10 cellular contexts compared by ENCODE assay signal in the genomic region with DNA sequence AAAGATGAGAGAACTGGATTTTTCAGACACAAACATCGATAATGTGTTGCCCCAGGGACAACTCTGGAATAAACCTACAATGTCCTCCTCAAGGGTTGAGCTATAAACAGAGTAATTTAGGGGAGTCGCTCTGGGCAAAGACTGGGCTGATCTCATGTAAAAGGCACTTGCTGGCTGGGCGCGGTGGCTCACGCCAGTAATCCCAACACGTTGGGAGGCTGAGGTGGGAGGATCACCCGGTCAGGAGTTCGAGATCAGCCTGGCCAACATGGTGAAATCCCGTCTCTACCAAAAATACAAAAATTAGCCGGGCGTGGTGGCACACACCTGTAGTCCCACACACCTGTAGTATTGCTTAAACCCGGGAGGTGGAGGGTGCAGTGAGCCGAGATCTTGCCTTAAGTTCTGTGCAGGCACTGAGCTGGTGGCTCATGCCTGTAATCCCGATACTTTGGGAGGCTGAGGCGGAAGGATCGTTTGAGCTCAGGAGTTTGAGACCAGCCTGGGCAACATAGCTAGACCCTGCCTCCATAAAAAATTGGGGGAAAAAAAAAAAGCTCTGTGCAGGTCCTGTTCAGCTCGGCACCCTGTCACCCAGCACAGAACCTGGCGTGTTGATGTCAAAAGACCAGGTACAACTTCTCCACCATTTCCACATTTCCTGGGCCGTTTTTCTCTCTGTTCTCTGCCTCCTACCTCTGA. TPM values are rescaled to one million over a fixed set of nuclear protein-coding genes. Genes with fewer than 3 reads are reported as not detected.
DNase-seq lines count a peak whose midpoint lies in the region; ATAC-seq, FAIRE-seq and TF ChIP-seq lines count a peak whose summit lies in the region.
"Had no signal": no experiment of that assay in that cellular context is flagged by ENCODE, and none has a peak within 500 bp of the region (broad histone marks: within the 10 kb centered on the region; RNA-seq: fewer than 3 reads in every experiment).

No MANE protein-coding gene starts in this region.

- DNase-seq in AG04449 (ENCODE audit: low read depth, low spot score), result no peak
- no peak for DNase-seq in HAP-1 (ENCODE audit: low spot score in 2 of 2)
- DNase-seq in activated naive CD8-positive, alpha-beta T cell treated with anti-CD3 and anti-CD28 coated beads, Interleukin-2, amount 10 ng/mL, durations not matched to agents 7 days and 5 days, result no peak
- DNase-seq in mesendoderm, result peak; percentile 29
- no peak for DNase-seq in NCI-H2227 treated with DMSO at 0.1 percent for 48 hours (lab: John Stamatoyannopoulos, UW)
- DNase-seq in small intestine, result no peak
- no peak for DNase-seq in central memory CD4-positive, alpha-beta T cell
- DNase-seq: adrenal gland had no signal

- no peak overlapping the region for H2AK5ac ChIP-seq in mesendoderm (ENCODE audit: low read length)

- no peak overlapping the region for H2BK120ac ChIP-seq in mesendoderm (ENCODE audit: low read depth, low read length)

- H3K4me2 ChIP-seq in mesendoderm (ENCODE audit: low read length), result no peak overlapping the region

- no peak overlapping the region for H3K18ac ChIP-seq in mesendoderm (ENCODE audit: low read length)

- H3K4me1 Mint-ChIP-seq in activated naive CD8-positive, alpha-beta T cell treated with anti-CD3 and anti-CD28 coated beads, Interleukin-2, amount 10 ng/mL, durations not matched to agents 7 days and 5 days, result peaks cover 20% of the 10 kb centered on the region

- POLR2A ChIA-PET in AG04449 (lab: Yijun Ruan, JAX), result interaction anchor here (0.7 kb wide), 1 partner anchor 11 kb away, joined by 3 read pairs; no protein-coding TSS in a partner anchor
- POLR2A ChIA-PET in activated naive CD8-positive, alpha-beta T cell treated with anti-CD3 and anti-CD28 coated beads, Interleukin-2, amount 10 ng/mL, durations not matched to agents 7 days and 5 days (lab: Charles Lee), result interaction anchor here (0.6 to 0.8 kb wide), 2 partner anchors 13 to 100 kb away, joined by 3 to 6 read pairs; no protein-coding TSS in a partner anchor

- H3K9me3 ChIP-seq in HAP-1 (no peaks in the 10 kb centered on the region), small intestine (ENCODE audit: control insufficient read depth, low read depth) (no peaks in the 10 kb centered on the region)
- H3K9me3 ChIP-seq: adrenal gland had no signal

- in situ Hi-C loops in HAP-1 (cut with MboI; ENCODE audit: low sequenced_read_pairs), result loop anchor here (10.0 kb wide), 1 partner anchor 313 kb away; no protein-coding TSS in a partner anchor

- no peak for FAIRE-seq in small intestine (lab: Jason Lieb, UNC)
- FAIRE-seq: G401.6 had no signal

- H3K9ac ChIP-seq in mesendoderm (ENCODE audit: low read length), result no peak overlapping the region

- H3K36me3 ChIP-seq in HAP-1 (replicated peaks) (peaks cover 47% of the 10 kb centered on the region), mesendoderm (ENCODE audit: control insufficient read depth, insufficient read depth, low read length) (peaks cover 6% of the 10 kb centered on the region), small intestine (ENCODE audit: control insufficient read depth in 2 of 2, insufficient read depth in 2 of 2, low read length in 2 of 2) (peaks cover 6 to 10% of the 10 kb centered on the region in 2 donors)

- H3K23ac ChIP-seq in mesendoderm (ENCODE audit: low read length), result no peak overlapping the region

- H4K5ac ChIP-seq in mesendoderm (ENCODE audit: low read length), result no peak overlapping the region

- H2BK5ac ChIP-seq in mesendoderm (ENCODE audit: low read length), result no peak overlapping the region

- H3K4me3 Mint-ChIP-seq in activated naive CD8-positive, alpha-beta T cell treated with anti-CD3 and anti-CD28 coated beads, Interleukin-2, amount 10 ng/mL, durations not matched to agents 7 days and 5 days, result peak overlapping the region; percentile 87

- H3K27me3 Mint-ChIP-seq in activated naive CD8-positive, alpha-beta T cell treated with anti-CD3 and anti-CD28 coated beads, Interleukin-2, amount 10 ng/mL, durations not matched to agents 7 days and 5 days, result no peaks in the 10 kb centered on the region

- H4K8ac ChIP-seq in mesendoderm (ENCODE audit: low read depth, low read length), result no peak overlapping the region

- H3K27ac ChIP-seq in mesendoderm (ENCODE audit: low read depth, low read length) (no peak overlapping the region), small intestine (ENCODE audit: low read depth in 1 of 2, low read length in 1 of 2) (no peak overlapping the region)

- H3K9me3 Mint-ChIP-seq in activated naive CD8-positive, alpha-beta T cell treated with anti-CD3 and anti-CD28 coated beads, Interleukin-2, amount 10 ng/mL, durations not matched to agents 7 days and 5 days, result no peaks in the 10 kb centered on the region

- H3K27me3 ChIP-seq in HAP-1 (ENCODE audit: low read depth) (no peaks in the 10 kb centered on the region), mesendoderm (ENCODE audit: insufficient read depth, low read length, poor library complexity) (no peaks in the 10 kb centered on the region), small intestine (ENCODE audit: control insufficient read depth in 2 of 2, insufficient read depth in 2 of 2, low read length in 2 of 2) (no peaks in the 10 kb centered on the region)
- H3K27me3 ChIP-seq: adrenal gland had no signal

- no peak for ATAC-seq in activated naive CD8-positive, alpha-beta T cell treated with anti-CD3 and anti-CD28 coated beads, Interleukin-2, amount 10 ng/mL, durations not matched to agents 7 days and 5 days (ENCODE audit: low read depth)
- no peak for ATAC-seq in GM19023 (IDR thresholded peaks at IDR 0.05; ENCODE audit: unreplicated experiment)

- H3K4me3 ChIP-seq in AG04449 (ENCODE audit: low read depth, low read length), result peak overlapping the region; percentile 97
- H3K4me3 ChIP-seq in HAP-1, result peak overlapping the region; percentile 92
- no peak overlapping the region for H3K4me3 ChIP-seq in mesendoderm (ENCODE audit: low read length)
- H3K4me3 ChIP-seq in small intestine (ENCODE audit: low read depth in 1 of 2, low read length in 2 of 2), result peak overlapping the region in 1 of 2 donors; percentile 68

- H2BK15ac ChIP-seq in mesendoderm (replicated peaks; ENCODE audit: low read depth), result no peak overlapping the region

- peaks cover 6% of the 10 kb centered on the region for H3K79me1 ChIP-seq in mesendoderm (ENCODE audit: low read length)

- peaks cover 15% of the 10 kb centered on the region for H3K79me2 ChIP-seq in mesendoderm (ENCODE audit: control insufficient read depth, insufficient read depth, low read length)

- peaks cover 9% of the 10 kb centered on the region for H3K36me3 Mint-ChIP-seq in activated naive CD8-positive, alpha-beta T cell treated with anti-CD3 and anti-CD28 coated beads, Interleukin-2, amount 10 ng/mL, durations not matched to agents 7 days and 5 days

- H3K4ac ChIP-seq in mesendoderm (ENCODE audit: low read depth, low read length), result no peak overlapping the region

- H3K4me1 ChIP-seq in HAP-1 (peaks cover 8% of the 10 kb centered on the region), mesendoderm (ENCODE audit: control insufficient read depth, low read depth, low read length) (no peaks in the 10 kb centered on the region), small intestine (ENCODE audit: control insufficient read depth in 2 of 2, insufficient read depth in 1 of 2, low read depth in 1 of 2, low read length in 1 of 2) (peaks cover 0 to 8% of the 10 kb centered on the region in 2 donors)

- CTCF ChIA-PET in AG04449 (lab: Yijun Ruan, JAX), result interaction anchor here (0.9 to 6.0 kb wide), 6 partner anchors 12 to 313 kb away, joined by 3 to 160 read pairs (median 8); a partner anchor contains a TSS

- no CpG with 5 or more reads among the region's 19 CpGs for WGBS in mesendoderm (ENCODE audit: extremely low coverage, insufficient coverage, low lambda C conversion rate)
- 78 to 87% (median 87%) methylated on average over 19 of the region's 19 CpGs for WGBS in small intestine, 3 donors

- H3K27ac Mint-ChIP-seq in activated naive CD8-positive, alpha-beta T cell treated with anti-CD3 and anti-CD28 coated beads, Interleukin-2, amount 10 ng/mL, durations not matched to agents 7 days and 5 days, result no peak overlapping the region

- TF ChIP-seq CTCF in AG04449 (IDR thresholded peaks at IDR 0.05; ENCODE audit: insufficient read depth, low read length, missing control alignments), result no peak

- no peak overlapping the region for H3K56ac ChIP-seq in mesendoderm (ENCODE audit: low read length)

RNA-seq across cellular contexts. Expression of a gene that starts 1.4 kb away (rescaled TPM):
- total RNA-seq in activated naive CD8-positive, alpha-beta T cell treated with anti-CD3 and anti-CD28 coated beads, Interleukin-2, amount 10 ng/mL, durations not matched to agents 7 days and 5 days, result 10 to 100 TPM; 66.6 to 67.8 TPM
- polyA plus RNA-seq in mesendoderm (2013, experiment 1 of 2), result 97.4 TPM
- 102 TPM for polyA plus RNA-seq in mesendoderm (2013, experiment 2 of 2)
- 10 to 100 TPM; 65.1 to 81.4 (median 72.6) TPM for polyA plus RNA-seq in small intestine

RNA-seq across cellular contexts. Expression of a gene that starts 16.1 kb away (rescaled TPM):
- total RNA-seq in activated naive CD8-positive, alpha-beta T cell treated with anti-CD3 and anti-CD28 coated beads, Interleukin-2, amount 10 ng/mL, durations not matched to agents 7 days and 5 days, result not detected
- polyA plus RNA-seq in mesendoderm (2013, experiment 1 of 2), result 46.4 TPM
- 47.0 TPM for polyA plus RNA-seq in mesendoderm (2013, experiment 2 of 2)
- polyA plus RNA-seq in small intestine, result 1 to 10 TPM in 1 of 3 donors, not detected in 2; 1.1 TPM

RNA-seq across cellular contexts. Expression of a gene that starts 21.9 kb away (rescaled TPM):
- total RNA-seq in activated naive CD8-positive, alpha-beta T cell treated with anti-CD3 and anti-CD28 coated beads, Interleukin-2, amount 10 ng/mL, durations not matched to agents 7 days and 5 days, result 10 to 100 TPM; 18.3 to 20.7 TPM
- polyA plus RNA-seq in mesendoderm (2013, experiment 1 of 2), result 19.2 TPM
- polyA plus RNA-seq in mesendoderm (2013, experiment 2 of 2), result 18.9 TPM
- polyA plus RNA-seq in small intestine, result 10 to 100 TPM; 15.7 to 17.3 (median 17.1) TPM

RNA-seq across cellular contexts. Expression of a gene that starts 27.4 kb away (rescaled TPM):
- 1 to 10 TPM; 2.2 to 3.6 TPM for total RNA-seq in activated naive CD8-positive, alpha-beta T cell treated with anti-CD3 and anti-CD28 coated beads, Interleukin-2, amount 10 ng/mL, durations not matched to agents 7 days and 5 days
- 0.69 TPM for polyA plus RNA-seq in mesendoderm (2013, experiment 1 of 2)
- polyA plus RNA-seq in mesendoderm (2013, experiment 2 of 2), result 0.69 TPM
- polyA plus RNA-seq in small intestine, result under 1 TPM in 1 of 3 donors, not detected in 2; 0.21 TPM

RNA-seq across cellular contexts. Expression of a gene that starts 38.4 kb away (rescaled TPM):
- total RNA-seq in activated naive CD8-positive, alpha-beta T cell treated with anti-CD3 and anti-CD28 coated beads, Interleukin-2, amount 10 ng/mL, durations not matched to agents 7 days and 5 days, result 10 to 100 TPM; 46.8 to 46.9 TPM
- 27.9 TPM for polyA plus RNA-seq in mesendoderm (2013, experiment 1 of 2)
- polyA plus RNA-seq in mesendoderm (2013, experiment 2 of 2), result 27.3 TPM
- 10 to 100 TPM; 17.3 to 22.4 (median 20.8) TPM for polyA plus RNA-seq in small intestine
